In the genomic region with DNA sequence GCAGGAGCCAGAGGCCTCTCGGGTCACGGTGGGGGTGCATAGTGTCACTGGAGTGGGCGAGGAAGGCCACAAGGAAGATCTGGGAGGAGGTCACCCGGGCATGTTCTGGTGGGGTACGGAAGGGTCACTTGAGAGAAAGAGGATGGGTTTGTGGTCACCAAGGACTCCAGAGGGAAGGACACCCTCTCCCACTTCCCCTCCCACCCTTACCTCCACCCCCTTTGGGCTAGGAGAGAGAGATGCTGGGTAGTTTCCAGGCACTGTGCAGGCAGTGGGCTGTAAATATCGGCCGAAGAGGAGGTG, we compare ENCODE assay signal across 10 cellular contexts. TPM values are rescaled to one million over a fixed set of nuclear protein-coding genes. Genes with fewer than 3 reads are reported as not detected.
DNase-seq lines count a peak whose midpoint lies in the region; ATAC-seq and TF ChIP-seq lines count a peak whose summit lies in the region.
"Had no signal": no experiment of that assay in that cellular context is flagged by ENCODE, and none has a peak within 500 bp of the region (broad histone marks: within the 10 kb centered on the region; RNA-seq: fewer than 3 reads in every experiment).

No MANE protein-coding gene starts in this region.

- H3K4me1 ChIP-seq in ES-I3 (ENCODE audit: insufficient read depth, low read length) (no peaks in the 10 kb centered on the region), heart right ventricle (peaks cover 0 to 18% (median 13%) of the 10 kb centered on the region in 9 donors)

- CTCF ChIA-PET in WTC11 (lab: Charles Lee) = interaction anchor here (0.8 to 7.6 kb wide), 7 partner anchors 11 to 122 kb away, joined by 4 to 128 read pairs (median 24); a partner anchor contains a TSS

- H3K27ac Mint-ChIP-seq in WTC11 = no peak overlapping the region

- ATAC-seq in WTC11 (no peak), heart right ventricle (peak in 3 of 8 donors; percentile 13 to 34 (median 14)), HG02759 (IDR thresholded peaks at IDR 0.05; ENCODE audit: unreplicated experiment) (no peak), HG03175 (IDR thresholded peaks at IDR 0.05; ENCODE audit: unreplicated experiment) (no peak)

- POLR2A ChIA-PET in WTC11 (lab: Charles Lee) = interaction anchor here (1.0 to 1.1 kb wide), 2 partner anchors 25 to 154 kb away, joined by 3 read pairs; no protein-coding TSS in a partner anchor

- peak overlapping the region; percentile 89; the same call in 1 of the 2 replicates for H3K9ac ChIP-seq in ES-I3 (ENCODE audit: low read depth, low read length)

- H3K36me3 ChIP-seq in ES-I3 (ENCODE audit: insufficient read depth, low read length) (no peaks in the 10 kb centered on the region), heart right ventricle (peaks cover 0 to 21% (median 0%) of the 10 kb centered on the region in 9 donors)

- no peak for TF ChIP-seq CTCF in WTC11 (IDR thresholded peaks at IDR 0.05)
- TF ChIP-seq CTCF in heart right ventricle (IDR thresholded peaks at IDR 0.05) = no peak

- H3K27ac ChIP-seq in heart right ventricle = peak overlapping the region in 8 of 10 donors; percentile 47 to 78 (median 65)

- WGBS in heart right ventricle, 2 donors = 55 to 65% methylated on average over 7 of the region's 7 CpGs

- intact Hi-C loops in heart right ventricle (cut with DNase I) = no loop called here

- H3K36me3 Mint-ChIP-seq in WTC11 = no peaks in the 10 kb centered on the region

- H3K9me3 Mint-ChIP-seq in WTC11 = no peaks in the 10 kb centered on the region

- peaks cover 54% of the 10 kb centered on the region for H3K27me3 Mint-ChIP-seq in WTC11 (ENCODE audit: low read depth)

- peak overlapping the region; percentile 68 to 84 (median 73) for H3K4me3 ChIP-seq in heart right ventricle

- H3K27me3 ChIP-seq in heart right ventricle = peaks cover 0 to 5% (median 0%) of the 10 kb centered on the region in 7 donors

- H3K9me3 ChIP-seq in ES-I3 (ENCODE audit: control insufficient read depth, insufficient read depth, low read length) (no peaks in the 10 kb centered on the region), heart right ventricle (no peaks in the 10 kb centered on the region)
- H3K9me3 ChIP-seq: mucosa of descending colon had no signal

- no peak for DNase-seq in WTC11 (ENCODE audit: low spot score)
- no peak for DNase-seq in heart right ventricle
- DNase-seq in retina = peak; percentile 28
- no peak for DNase-seq in AG08396 (ENCODE audit: low spot score)
- DNase-seq in inferior parietal cortex (ENCODE audit: extremely low spot score) = no peak

- peak overlapping the region; percentile 84 for H3K4me3 Mint-ChIP-seq in WTC11

- H3K4me1 Mint-ChIP-seq in WTC11 = peaks cover 16% of the 10 kb centered on the region

TF ChIP-seq in WTC11, 78 proteins besides CTCF, POLR2A, EP300 and RAD21 (continues in another document):
- TF ChIP-seq, protein P1, sequence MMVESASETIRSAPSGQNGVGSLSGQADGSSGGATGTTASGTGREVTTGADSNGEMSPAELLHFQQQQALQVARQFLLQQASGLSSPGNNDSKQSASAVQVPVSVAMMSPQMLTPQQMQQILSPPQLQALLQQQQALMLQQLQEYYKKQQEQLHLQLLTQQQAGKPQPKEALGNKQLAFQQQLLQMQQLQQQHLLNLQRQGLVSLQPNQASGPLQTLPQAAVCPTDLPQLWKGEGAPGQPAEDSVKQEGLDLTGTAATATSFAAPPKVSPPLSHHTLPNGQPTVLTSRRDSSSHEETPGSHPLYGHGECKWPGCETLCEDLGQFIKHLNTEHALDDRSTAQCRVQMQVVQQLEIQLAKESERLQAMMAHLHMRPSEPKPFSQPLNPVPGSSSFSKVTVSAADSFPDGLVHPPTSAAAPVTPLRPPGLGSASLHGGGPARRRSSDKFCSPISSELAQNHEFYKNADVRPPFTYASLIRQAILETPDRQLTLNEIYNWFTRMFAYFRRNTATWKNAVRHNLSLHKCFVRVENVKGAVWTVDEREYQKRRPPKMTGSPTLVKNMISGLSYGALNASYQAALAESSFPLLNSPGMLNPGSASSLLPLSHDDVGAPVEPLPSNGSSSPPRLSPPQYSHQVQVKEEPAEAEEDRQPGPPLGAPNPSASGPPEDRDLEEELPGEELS (CRISPR knock-in tag; IDR thresholded peaks at IDR 0.05) = no peak
- TF ChIP-seq, protein P2, sequence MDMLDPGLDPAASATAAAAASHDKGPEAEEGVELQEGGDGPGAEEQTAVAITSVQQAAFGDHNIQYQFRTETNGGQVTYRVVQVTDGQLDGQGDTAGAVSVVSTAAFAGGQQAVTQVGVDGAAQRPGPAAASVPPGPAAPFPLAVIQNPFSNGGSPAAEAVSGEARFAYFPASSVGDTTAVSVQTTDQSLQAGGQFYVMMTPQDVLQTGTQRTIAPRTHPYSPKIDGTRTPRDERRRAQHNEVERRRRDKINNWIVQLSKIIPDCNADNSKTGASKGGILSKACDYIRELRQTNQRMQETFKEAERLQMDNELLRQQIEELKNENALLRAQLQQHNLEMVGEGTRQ (CRISPR knock-in tag; IDR thresholded peaks at IDR 0.05) = no peak
- no peak for TF ChIP-seq CREM (CRISPR knock-in tag; IDR thresholded peaks at IDR 0.05)
- TF ChIP-seq, protein P3, sequence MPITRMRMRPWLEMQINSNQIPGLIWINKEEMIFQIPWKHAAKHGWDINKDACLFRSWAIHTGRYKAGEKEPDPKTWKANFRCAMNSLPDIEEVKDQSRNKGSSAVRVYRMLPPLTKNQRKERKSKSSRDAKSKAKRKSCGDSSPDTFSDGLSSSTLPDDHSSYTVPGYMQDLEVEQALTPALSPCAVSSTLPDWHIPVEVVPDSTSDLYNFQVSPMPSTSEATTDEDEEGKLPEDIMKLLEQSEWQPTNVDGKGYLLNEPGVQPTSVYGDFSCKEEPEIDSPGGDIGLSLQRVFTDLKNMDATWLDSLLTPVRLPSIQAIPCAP (CRISPR knock-in tag; IDR thresholded peaks at IDR 0.05) = no peak
- TF ChIP-seq, protein P4, sequence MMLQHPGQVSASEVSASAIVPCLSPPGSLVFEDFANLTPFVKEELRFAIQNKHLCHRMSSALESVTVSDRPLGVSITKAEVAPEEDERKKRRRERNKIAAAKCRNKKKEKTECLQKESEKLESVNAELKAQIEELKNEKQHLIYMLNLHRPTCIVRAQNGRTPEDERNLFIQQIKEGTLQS (CRISPR knock-in tag; conservative IDR thresholded peaks at IDR 0.05) = no peak
- TF ChIP-seq RORB (CRISPR knock-in tag; IDR thresholded peaks at IDR 0.05) = no peak
- TF ChIP-seq TP53 (CRISPR knock-in tag; IDR thresholded peaks at IDR 0.05) = no peak
- TF ChIP-seq, protein P5, sequence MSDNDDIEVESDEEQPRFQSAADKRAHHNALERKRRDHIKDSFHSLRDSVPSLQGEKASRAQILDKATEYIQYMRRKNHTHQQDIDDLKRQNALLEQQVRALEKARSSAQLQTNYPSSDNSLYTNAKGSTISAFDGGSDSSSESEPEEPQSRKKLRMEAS (CRISPR knock-in tag; IDR thresholded peaks at IDR 0.05) = no peak
- no peak for TF ChIP-seq HMGA2 (CRISPR knock-in tag; IDR thresholded peaks at IDR 0.05)
- TF ChIP-seq, protein P6, sequence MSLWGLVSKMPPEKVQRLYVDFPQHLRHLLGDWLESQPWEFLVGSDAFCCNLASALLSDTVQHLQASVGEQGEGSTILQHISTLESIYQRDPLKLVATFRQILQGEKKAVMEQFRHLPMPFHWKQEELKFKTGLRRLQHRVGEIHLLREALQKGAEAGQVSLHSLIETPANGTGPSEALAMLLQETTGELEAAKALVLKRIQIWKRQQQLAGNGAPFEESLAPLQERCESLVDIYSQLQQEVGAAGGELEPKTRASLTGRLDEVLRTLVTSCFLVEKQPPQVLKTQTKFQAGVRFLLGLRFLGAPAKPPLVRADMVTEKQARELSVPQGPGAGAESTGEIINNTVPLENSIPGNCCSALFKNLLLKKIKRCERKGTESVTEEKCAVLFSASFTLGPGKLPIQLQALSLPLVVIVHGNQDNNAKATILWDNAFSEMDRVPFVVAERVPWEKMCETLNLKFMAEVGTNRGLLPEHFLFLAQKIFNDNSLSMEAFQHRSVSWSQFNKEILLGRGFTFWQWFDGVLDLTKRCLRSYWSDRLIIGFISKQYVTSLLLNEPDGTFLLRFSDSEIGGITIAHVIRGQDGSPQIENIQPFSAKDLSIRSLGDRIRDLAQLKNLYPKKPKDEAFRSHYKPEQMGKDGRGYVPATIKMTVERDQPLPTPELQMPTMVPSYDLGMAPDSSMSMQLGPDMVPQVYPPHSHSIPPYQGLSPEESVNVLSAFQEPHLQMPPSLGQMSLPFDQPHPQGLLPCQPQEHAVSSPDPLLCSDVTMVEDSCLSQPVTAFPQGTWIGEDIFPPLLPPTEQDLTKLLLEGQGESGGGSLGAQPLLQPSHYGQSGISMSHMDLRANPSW (CRISPR knock-in tag; conservative IDR thresholded peaks at IDR 0.05; ENCODE audit: low read depth) = no peak
- no peak for TF ChIP-seq ZNF138 (CRISPR knock-in tag; conservative IDR thresholded peaks at IDR 0.05)

RNA-seq across cellular contexts. Expression of a gene that starts 0.7 kb away (rescaled TPM):
- 2.4 to 3.0 TPM (median 3.0 TPM) in 3 replicates for total RNA-seq in WTC11 (2021)
- 10 to 100 TPM; 11.9 to 16.6 (median 14.7) TPM for total RNA-seq in heart right ventricle
- polyA plus RNA-seq in heart right ventricle = 1 to 10 TPM; 2.8 to 4.0 TPM

RNA-seq across cellular contexts. Expression of a gene that starts 14.9 kb away (rescaled TPM):
- total RNA-seq in WTC11 (2021) = 5.1 to 6.7 TPM (median 6.5 TPM) in 3 replicates
- total RNA-seq in heart right ventricle = 1 to 10 TPM; 3.3 to 7.6 (median 4.5) TPM
- 1 to 10 TPM; 3.0 to 3.6 TPM for polyA plus RNA-seq in heart right ventricle

RNA-seq across cellular contexts. Expression of a gene that starts 25.1 kb away (rescaled TPM):
- 8.9 to 11.1 TPM (median 10.9 TPM) in 3 replicates for total RNA-seq in WTC11 (2021)
- 1 to 10 TPM; 1.8 to 3.0 (median 2.5) TPM for total RNA-seq in heart right ventricle
- polyA plus RNA-seq in heart right ventricle = 10 to 100 TPM in 1 of 2 donors, 1 to 10 TPM in 1; 3.2 to 11.4 TPM

RNA-seq across cellular contexts. Expression of a gene that starts 30.8 kb away (rescaled TPM):
- total RNA-seq in WTC11 (2021) (0.42 to 0.73 TPM (median 0.44 TPM) in 3 replicates), heart right ventricle (1 to 10 TPM in 1 of 10 donors, under 1 TPM in 7, not detected in 2; 0.11 to 1.0 (median 0.31) TPM)
- polyA plus RNA-seq in heart right ventricle = not detected
- total RNA-seq: HT-29 had no signal

RNA-seq across cellular contexts. Expression of a gene that starts 39.6 kb away (rescaled TPM):
- total RNA-seq in WTC11 (2021) (7.1 to 7.2 TPM (median 7.1 TPM) in 3 replicates), heart right ventricle (1 to 10 TPM; 2.1 to 3.6 (median 2.8) TPM)
- 1 to 10 TPM; 1.6 to 2.2 TPM for polyA plus RNA-seq in heart right ventricle
